In the genomic region with DNA sequence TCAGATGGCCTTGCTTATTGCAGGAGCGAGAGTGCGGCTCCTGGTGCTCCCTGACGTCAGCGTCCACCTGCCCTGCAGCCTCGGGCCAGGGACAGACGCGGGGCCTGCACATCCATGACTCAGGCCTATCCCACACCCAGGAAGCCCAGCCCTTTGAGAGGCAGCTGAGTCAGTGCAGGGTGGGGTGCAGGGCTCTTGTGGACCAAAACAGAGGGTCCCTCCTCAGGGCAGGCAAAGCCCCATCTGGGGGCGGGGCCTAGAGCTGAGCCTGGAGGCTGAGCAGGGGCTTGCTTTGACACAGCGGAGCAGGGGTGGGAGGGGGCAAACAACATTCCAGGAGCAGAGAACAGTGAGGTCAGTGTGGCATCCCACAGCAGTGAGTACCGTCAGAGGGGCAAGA, we compare ENCODE assay signal across 16 cellular contexts. TPM values are rescaled to one million over a fixed set of nuclear protein-coding genes. Genes with fewer than 3 reads are reported as not detected.
DNase-seq lines count a peak whose midpoint lies in the region; ATAC-seq, FAIRE-seq and TF ChIP-seq lines count a peak whose summit lies in the region.
"Had no signal": no experiment of that assay in that cellular context is flagged by ENCODE, and none has a peak within 500 bp of the region (broad histone marks: within the 10 kb centered on the region; RNA-seq: fewer than 3 reads in every experiment).

No MANE protein-coding gene starts in this region.

- POLR2A ChIA-PET in A549 (lab: Yijun Ruan, JAX): no interaction called here

- DNase-seq in A549 (ENCODE audit: low read depth in 1 of 2, low spot score in 1 of 2) (peak; percentile 55 to 69), HT1080 (ENCODE audit: low read depth) (peak; percentile 47), amniotic epithelial cell (ENCODE audit: low read depth) (peak; percentile 59), islet precursor cell (peak; percentile 95), GM23248 (no peak)
- no peak for DNase-seq in activated effector memory CD4-positive, alpha-beta T cell treated with Interleukin-2 at 50 U/mL for 16 hours
- DNase-seq: activated CD4-positive, alpha-beta T cell treated with anti-CD3 and anti-CD28 coated beads for 36 hours; COR-L47; mesenchymal stem cell; NCI-H146; NCI-H446; stimulated activated naive CD8-positive, alpha-beta T cell treated with anti-CD3 and anti-CD28 coated beads, Interleukin-15, Interleukin-2, amounts not matched to agents 100 U/mL and 50 U/mL, for 24 hours had no signal

- TF ChIP-seq RAD21 in A549 (conservative IDR thresholded peaks at IDR 0.05 in 1 of 2, IDR thresholded peaks at IDR 0.05 in 1 of 2): no peak

- FAIRE-seq in A549 (lab: Jason Lieb, UNC): no peak

- TF ChIP-seq POLR2A in A549 (IDR thresholded peaks at IDR 0.05; ENCODE audit: low read length): no peak

- 20% methylated on average over 5 of the region's 10 CpGs for WGBS in A549 (ENCODE audit: missing lambda C conversion rate)
- 76 to 84% methylated on average over 10 of the region's 10 CpGs for WGBS in GM23248 (ENCODE audit: low coverage in 1 of 2, low lambda C conversion rate in 2 of 2, missing lambda C conversion rate in 2 of 2), 2 experiments

- no peaks in the 10 kb centered on the region for H3K36me3 ChIP-seq in GM23248 (ENCODE audit: low read depth)
- H3K36me3 ChIP-seq: neutrophil, vagina had no signal

- no peak overlapping the region for H2AFZ ChIP-seq in GM23248

- H3K9me3 ChIP-seq in A549 (no peaks in the 10 kb centered on the region), GM23248 (ENCODE audit: low read depth) (no peaks in the 10 kb centered on the region)
- H3K9me3 ChIP-seq: neutrophil, vagina had no signal

- H3K79me2 ChIP-seq in GM23248 (ENCODE audit: insufficient read depth): no peaks in the 10 kb centered on the region

- CTCF ChIA-PET in A549 (lab: Yijun Ruan, JAX): interaction anchor here (0.6 to 3.8 kb wide), 5 partner anchors 23 to 263 kb away, joined by 3 to 21 read pairs (median 4); no protein-coding TSS in a partner anchor

- H3K4me3 ChIP-seq in A549: no peak overlapping the region
- H3K4me3 ChIP-seq in GM23248: no peak overlapping the region
- H3K4me3 ChIP-seq: vagina had no signal

- H3K27ac ChIP-seq in A549: peak overlapping the region; percentile 53 to 73
- H3K27ac ChIP-seq in GM23248: no peak overlapping the region
- H3K27ac ChIP-seq: neutrophil, vagina had no signal

- peak; percentile 67 to 80 for ATAC-seq in A549
- no peak for ATAC-seq in GM21526 (IDR thresholded peaks at IDR 0.05; ENCODE audit: low FRiP score, unreplicated experiment)
- no peak for ATAC-seq in GM18907 (IDR thresholded peaks at IDR 0.05; ENCODE audit: unreplicated experiment)
- ATAC-seq: activated CD4-positive, alpha-beta T cell treated with anti-CD3 and anti-CD28 coated beads for 36 hours; stimulated activated naive CD8-positive, alpha-beta T cell treated with anti-CD3 and anti-CD28 coated beads, Interleukin-15, Interleukin-2, amounts not matched to agents 100 U/mL and 50 U/mL, for 24 hours had no signal

- H3K27me3 ChIP-seq in GM23248 (replicated peaks; ENCODE audit: insufficient read depth): peaks cover under 1% of the 10 kb centered on the region; the same call in 1 of the 2 replicates
- H3K27me3 ChIP-seq: vagina had no signal

- H4K20me1 ChIP-seq in GM23248 (ENCODE audit: insufficient read depth): no peaks in the 10 kb centered on the region

- H3K4me1 ChIP-seq in A549: peaks cover 40% of the 10 kb centered on the region
- H3K4me1 ChIP-seq in GM23248 (ENCODE audit: insufficient read depth): 0 out of 2 replicates have a peak, but pooled peaks cover 3% of the 10 kb centered on the region

- no peak overlapping the region for H3K9ac ChIP-seq in GM23248

- no peak for TF ChIP-seq EP300 in A549 (IDR thresholded peaks at IDR 0.05)

- in situ Hi-C loops in GM23248 (cut with MboI): no loop called here

- H3K4me2 ChIP-seq in A549 (peak overlapping the region; percentile 37), GM23248 (ENCODE audit: unreplicated experiment) (no peak overlapping the region)

- H3F3A ChIP-seq in GM23248 (ENCODE audit: insufficient read depth): no peaks in the 10 kb centered on the region

- no peak for TF ChIP-seq CTCF in A549 (IDR thresholded peaks at IDR 0.05)

- no peaks in the 10 kb centered on the region for H3K9me2 ChIP-seq in GM23248 (ENCODE audit: insufficient read depth)

TF ChIP-seq in A549, 52 proteins besides CTCF, POLR2A, EP300 and RAD21:
- TF ChIP-seq FOSL2 (IDR thresholded peaks at IDR 0.05): no peak
- TF ChIP-seq FOSL2 (CRISPR knock-in tag; IDR thresholded peaks at IDR 0.05): peak; percentile 65
- TF ChIP-seq, protein P1, sequence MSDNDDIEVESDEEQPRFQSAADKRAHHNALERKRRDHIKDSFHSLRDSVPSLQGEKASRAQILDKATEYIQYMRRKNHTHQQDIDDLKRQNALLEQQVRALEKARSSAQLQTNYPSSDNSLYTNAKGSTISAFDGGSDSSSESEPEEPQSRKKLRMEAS (IDR thresholded peaks at IDR 0.05): peak; percentile 30; the same call in 1 of the 2 replicates
- TF ChIP-seq NFE2L2 (conservative IDR thresholded peaks at IDR 0.05; ENCODE audit: low read length): no peak
- TF ChIP-seq MAFK (IDR thresholded peaks at IDR 0.05; ENCODE audit: partially characterized antibody): peak; percentile 50
- no peak for TF ChIP-seq RFX5 (IDR thresholded peaks at IDR 0.05)
TF ChIP-seq in A549: peak in this region for 3.

RNA-seq across cellular contexts. Expression of a gene that starts 7.7 kb away (rescaled TPM):
- polyA plus RNA-seq in A549 (2011; rRNA removed) (1.00 and 1.5 TPM in 2 replicates), A549 (2017; fragmentation: RNase III; extraction: RNeasy Plus Mini Kit Qiagen cat#74134 plus additional on column Dnase treatment) (2.1 to 2.5 TPM (median 2.2 TPM) in 3 replicates), GM23248 (2016; fragmentation: Nextera tagmentation; extraction: Ambion mirVana) (7.4 and 9.6 TPM in 2 replicates)
- polyA plus RNA-seq in A549 (2012; cell fraction: cytosol; rRNA removed): 1.3 and 1.5 TPM in 2 replicates
- polyA plus RNA-seq in A549 (2012; cell fraction: nucleus; rRNA removed): 5.9 and 6.1 TPM in 2 replicates
- 3.5 and 4.8 TPM in 2 replicates for polyA minus RNA-seq in A549 (2011; rRNA and poly(A)+ RNA removed)
- total RNA-seq in HT1080 (2014; rRNA removed; shearing (Covaris generic)): 0.72 and 1.2 TPM in 2 replicates
- polyA plus RNA-seq in HT1080 (2015; cell fraction: cytosol; rRNA removed): 0.06 and 0.10 TPM in 2 replicates
- 0.69 and 0.88 TPM in 2 replicates for polyA plus RNA-seq in HT1080 (2015; cell fraction: nucleus; rRNA removed)
- total RNA-seq in GM23248 (2014; rRNA removed; shearing (Covaris generic)): 12.0 and 26.0 TPM in 2 replicates

Comparison
In these comparisons a context has a peak if more than half of its experiments do, and no peak if none do; other contexts are left out.
1. ATAC-seq: peak in A549 (2 of 2); none in GM21526 (single experiment) and GM18907 (single experiment).
2. DNase-seq: peak in A549 (2 of 2), HT1080 (single experiment), amniotic epithelial cell (single experiment) and islet precursor cell (single experiment); none in activated effector memory CD4-positive, alpha-beta T cell treated with Interleukin-2 at 50 U/mL for 16 hours (single experiment) and GM23248 (single experiment).